In the genomic region with DNA sequence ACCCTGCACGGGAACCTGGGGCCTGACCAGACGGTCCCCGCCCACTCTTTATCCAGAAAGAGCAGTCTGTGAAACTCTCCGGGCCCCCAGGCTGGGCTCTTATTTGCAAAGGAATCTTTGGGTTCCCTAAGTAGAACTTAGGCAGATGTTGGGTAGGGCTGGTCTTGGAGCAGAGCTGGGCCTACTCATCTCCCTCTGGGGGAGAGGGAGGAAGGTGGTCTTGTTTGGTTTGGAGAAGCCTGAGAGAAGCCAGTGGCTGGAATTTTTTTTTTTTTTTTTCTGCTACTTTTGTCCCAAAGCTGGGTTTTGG, we compare ENCODE assay signal across 8 cellular contexts. TPM values are rescaled to one million over a fixed set of nuclear protein-coding genes. Genes with fewer than 3 reads are reported as not detected.
DNase-seq lines count a peak whose midpoint lies in the region; ATAC-seq and TF ChIP-seq lines count a peak whose summit lies in the region.

No MANE protein-coding gene starts in this region.

- H3K4me3 ChIP-seq in HAP-1 (peak overlapping the region; percentile 69), skeletal muscle tissue (ENCODE audit: low read length in 3 of 3) (peak overlapping the region; percentile 69 to 87 (median 75))

- DNase-seq in HAP-1 (ENCODE audit: low spot score in 2 of 2) (no peak), foreskin melanocyte (peak; percentile 24), COLO829 (ENCODE audit: low spot score) (no peak), GM20000 (ENCODE audit: low spot score) (no peak)
- DNase-seq in activated CD8-positive, alpha-beta memory T cell treated with anti-CD3 and anti-CD28 coated beads for 24 hours: no peak

- in situ Hi-C loops in HAP-1 (cut with MboI; ENCODE audit: low sequenced_read_pairs): no loop called here

- H3K27ac ChIP-seq in VCaP (peak overlapping the region; percentile 90), skeletal muscle tissue (ENCODE audit: low read depth, low read length) (peak overlapping the region; percentile 78)

- H3K36me3 ChIP-seq in HAP-1 (replicated peaks) (peaks cover 18% of the 10 kb centered on the region), skeletal muscle tissue (ENCODE audit: control insufficient read depth in 3 of 3, insufficient read depth in 3 of 3, low read length in 3 of 3) (no peaks in the 10 kb centered on the region)

- peaks cover 4% of the 10 kb centered on the region for H3K4me1 ChIP-seq in HAP-1
- peaks cover 42 to 62% (median 53%) of the 10 kb centered on the region in 3 donors for H3K4me1 ChIP-seq in skeletal muscle tissue (ENCODE audit: control insufficient read depth in 3 of 3, insufficient read depth in 3 of 3, low read length in 3 of 3)

- no peaks in the 10 kb centered on the region for H3K27me3 ChIP-seq in HAP-1 (ENCODE audit: low read depth)
- H3K27me3 ChIP-seq in skeletal muscle tissue (ENCODE audit: control insufficient read depth in 3 of 3, insufficient read depth in 3 of 3, low read length in 3 of 3): no peaks in the 10 kb centered on the region

- H3K9me3 ChIP-seq in HAP-1 (no peaks in the 10 kb centered on the region), skeletal muscle tissue (ENCODE audit: control insufficient read depth in 3 of 3, low read length in 3 of 3) (no peaks in the 10 kb centered on the region)

- no peak for TF ChIP-seq CTCF in VCaP (conservative IDR thresholded peaks at IDR 0.05)
- TF ChIP-seq CTCF in GM20000 (IDR thresholded peaks at IDR 0.05; ENCODE audit: extremely low read depth, missing control alignments): no peak

- H3K9ac ChIP-seq in skeletal muscle tissue (ENCODE audit: low read depth in 1 of 3, low read length in 3 of 3): peak overlapping the region; percentile 77 to 94 (median 81)

- no peak for ATAC-seq in HG02970 (IDR thresholded peaks at IDR 0.05; ENCODE audit: low FRiP score, unreplicated experiment)

RNA-seq across cellular contexts. Expression of gene PLCG1, which starts 0.8 kb away (rescaled TPM):
- total RNA-seq in skeletal muscle tissue: 66.3 TPM
